24 cellular contexts compared by ENCODE assay signal in the genomic region with DNA sequence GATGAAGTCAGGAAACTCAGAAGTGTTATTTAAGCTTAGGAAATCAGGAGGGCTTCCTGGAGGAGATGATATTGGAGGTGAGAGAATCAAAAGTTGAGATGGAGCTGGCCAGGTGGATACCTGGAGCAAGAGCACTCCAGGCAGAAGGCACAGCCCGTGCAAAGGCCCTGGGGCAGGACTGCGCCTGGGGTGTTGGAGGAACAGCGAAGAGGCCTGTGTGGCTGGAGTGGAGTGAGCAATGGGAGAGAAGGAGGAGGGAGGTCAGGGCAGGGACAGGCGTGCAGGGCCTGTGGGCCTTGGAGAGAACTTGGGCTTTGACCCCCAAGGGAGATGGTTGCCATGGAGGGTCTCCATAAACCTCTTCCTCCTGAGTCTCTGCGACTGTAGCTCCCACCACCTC. TPM values are rescaled to one million over a fixed set of nuclear protein-coding genes. Genes with fewer than 3 reads are reported as not detected.
"Had no signal": no experiment of that assay in that cellular context is flagged by ENCODE, and none has a peak within 500 bp of the region (broad histone marks: within the 10 kb centered on the region; RNA-seq: fewer than 3 reads in every experiment).

No MANE protein-coding gene starts in this region.

- H3K27ac ChIP-seq: KMS-11, RWPE1 had no signal

- DNase-seq: IMR-90, Kasumi-1, MM.1S, NCI-H1092 treated with DMSO at 0.1 percent for 48 hours, NCI-H1436, NCI-H187, NCI-H2029, NCI-H2081 treated with DMSO at 0.1 percent for 48 hours, NCI-H2171, NCI-H226, NCI-H446, NCI-H510A, NCI-H524 treated with DMSO at 0.1 percent for 48 hours, NCI-H69, NCI-H774, PC-3, SHP77, SK-N-SH had no signal

- H3K4me2 ChIP-seq: KMS-11, SK-N-SH had no signal

- H3K9ac ChIP-seq: KMS-11, SK-N-SH had no signal

- ATAC-seq: PC-3 had no signal

- H3K9me3 ChIP-seq: SK-N-SH had no signal

RNA-seq across cellular contexts. Expression of a gene that starts 42.1 kb away (rescaled TPM):
- total RNA-seq: HT-29, IMR-90, M059J, OCI-LY7, PC-3, SK-MEL-5 had no signal
- polyA plus RNA-seq: IMR-90, SK-N-SH had no signal
